ENCODE assay signal across 19 cellular contexts in the genomic region with DNA sequence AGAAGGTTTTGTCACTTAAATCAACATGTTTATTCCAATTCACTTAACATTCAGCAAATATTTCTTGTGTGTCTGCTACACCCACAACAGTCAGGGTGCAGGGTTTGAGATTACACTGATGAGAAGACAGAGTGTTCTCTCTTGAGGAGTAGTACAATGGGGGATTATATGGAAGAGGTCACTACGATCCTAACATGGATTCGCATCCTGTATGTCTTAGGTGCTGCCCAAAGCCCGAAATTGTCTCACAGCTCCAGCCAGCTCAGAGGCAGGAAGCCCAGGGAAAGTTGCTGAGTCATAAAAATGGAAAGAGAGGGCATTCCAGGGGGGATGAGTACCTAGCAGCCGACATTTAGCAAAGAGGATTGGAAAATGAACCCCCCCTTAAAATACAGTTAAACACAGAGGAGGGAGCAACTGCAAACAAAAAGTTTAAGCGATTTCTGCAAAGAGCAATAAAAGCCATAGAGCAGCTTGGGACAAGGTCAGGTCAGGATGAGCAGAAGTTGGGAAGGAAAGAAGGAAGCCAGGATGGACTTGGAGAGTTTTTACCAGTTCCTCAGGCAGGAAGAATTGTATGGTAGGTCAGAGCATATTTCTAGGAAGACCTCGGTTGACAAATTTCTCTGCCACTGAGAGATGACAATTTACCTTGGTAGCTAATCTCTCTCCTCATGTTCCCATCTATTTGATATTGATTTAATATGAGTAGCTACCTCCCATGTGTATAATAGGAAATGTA. TPM values are rescaled to one million over a fixed set of nuclear protein-coding genes. Genes with fewer than 3 reads are reported as not detected.
DNase-seq lines count a peak whose midpoint lies in the region; ATAC-seq, FAIRE-seq and TF ChIP-seq lines count a peak whose summit lies in the region.
"Had no signal": no experiment of that assay in that cellular context is flagged by ENCODE, and none has a peak within 500 bp of the region (broad histone marks: within the 10 kb centered on the region; RNA-seq: fewer than 3 reads in every experiment).

No MANE protein-coding gene starts in this region.

- no peaks in the 10 kb centered on the region for H3K9me3 Mint-ChIP-seq in Caco-2 (ENCODE audit: unreplicated experiment)
- H3K9me3 Mint-ChIP-seq: HFFc6, T-cell had no signal

- TF ChIP-seq CTCF in DOHH2 (IDR thresholded peaks at IDR 0.05; ENCODE audit: low read depth, low read length, poor library complexity, severe bottlenecking) (no peak), MM.1S (IDR thresholded peaks at IDR 0.05; ENCODE audit: low read length) (no peak), GM12878 (IDR thresholded peaks at IDR 0.05 in 2 of 3, conservative IDR thresholded peaks at IDR 0.05 in 1 of 3; ENCODE audit: control insufficient read depth in 2 of 3, extremely low read depth in 1 of 3, insufficient read depth in 1 of 3, low read depth in 3 of 3, low read length in 3 of 3) (no peak), Caco-2 (IDR thresholded peaks at IDR 0.05; ENCODE audit: insufficient read depth in 1 of 2, low read depth in 1 of 2, low read length in 1 of 2, severe bottlenecking in 1 of 2, unreplicated experiment in 1 of 2) (no peak)

- H3K9me3 ChIP-seq in DOHH2 (ENCODE audit: control insufficient read depth, insufficient read depth, low read length) = no peaks in the 10 kb centered on the region
- H3K9me3 ChIP-seq in MM.1S (replicated peaks; ENCODE audit: insufficient read depth, low read length) = no peaks in the 10 kb centered on the region
- H3K9me3 ChIP-seq in GM12878 (replicated peaks; ENCODE audit: control insufficient read depth, insufficient read depth, low read length) = no peaks in the 10 kb centered on the region; the same call in 2 of the 3 replicates
- H3K9me3 ChIP-seq in aorta (ENCODE audit: control insufficient read depth, low read length) = no peaks in the 10 kb centered on the region
- no peaks in the 10 kb centered on the region for H3K9me3 ChIP-seq in Caco-2
- H3K9me3 ChIP-seq: BE2C, MG63 had no signal

- TF ChIP-seq RAD21 in GM12878 (IDR thresholded peaks at IDR 0.05; ENCODE audit: insufficient read depth, low read depth, low read length) = no peak

- POLR2A ChIA-PET in GM12878 (lab: Charles Lee) = interaction anchor here (1.6 to 10.1 kb wide), 3 partner anchors 8 to 81 kb away, joined by 8 to 153 read pairs (median 11); no protein-coding TSS in a partner anchor
- POLR2A ChIA-PET in Caco-2 (lab: Charles Lee) = no interaction called here

- TF ChIP-seq EP300 in GM12878 (IDR thresholded peaks at IDR 0.05; ENCODE audit: borderline replicate concordance in 1 of 2, control insufficient read depth in 1 of 2, low read depth in 2 of 2, low read length in 2 of 2) = no peak

- H3K4me1 ChIP-seq in DOHH2 (ENCODE audit: control insufficient read depth, low read length) = peaks cover 98% of the 10 kb centered on the region
- peaks cover 95% of the 10 kb centered on the region for H3K4me1 ChIP-seq in MM.1S (ENCODE audit: low read length)
- peaks cover 92% of the 10 kb centered on the region for H3K4me1 ChIP-seq in GM12878 (ENCODE audit: control insufficient read depth, insufficient read depth, low read length)
- H3K4me1 ChIP-seq in aorta (ENCODE audit: control insufficient read depth in 1 of 2, insufficient read depth in 2 of 2, low read length in 2 of 2) = no peaks in the 10 kb centered on the region
- no peaks in the 10 kb centered on the region for H3K4me1 ChIP-seq in Caco-2
- H3K4me1 ChIP-seq: BE2C had no signal

- H3K27me3 Mint-ChIP-seq in Caco-2 (ENCODE audit: insufficient read depth, unreplicated experiment) = peaks cover 4% of the 10 kb centered on the region
- H3K27me3 Mint-ChIP-seq: T-cell had no signal

- H3K27me3 ChIP-seq in DOHH2 (ENCODE audit: control insufficient read depth, low read length) = no peaks in the 10 kb centered on the region
- no peaks in the 10 kb centered on the region for H3K27me3 ChIP-seq in MM.1S (replicated peaks; ENCODE audit: insufficient read depth, low read length)
- H3K27me3 ChIP-seq in GM12878 (replicated peaks in 1 of 2; ENCODE audit: control insufficient read depth in 2 of 2, insufficient read depth in 2 of 2, low read length in 1 of 2) = no peaks in the 10 kb centered on the region
- no peaks in the 10 kb centered on the region for H3K27me3 ChIP-seq in aorta (ENCODE audit: control insufficient read depth in 1 of 2, insufficient read depth in 2 of 2, low read length in 1 of 2)
- no peaks in the 10 kb centered on the region for H3K27me3 ChIP-seq in Caco-2 (replicated peaks; ENCODE audit: control insufficient read depth, insufficient read depth, low read length)
- H3K27me3 ChIP-seq: BE2C, MG63 had no signal

- H3K9me2 ChIP-seq in DOHH2 (replicated peaks; ENCODE audit: control insufficient read depth, low read length) = no peaks in the 10 kb centered on the region
- no peaks in the 10 kb centered on the region for H3K9me2 ChIP-seq in MM.1S (replicated peaks; ENCODE audit: insufficient read depth, low read length)

- DNase-seq in MM.1S = no peak
- DNase-seq in GM12878 (ENCODE audit: low read depth, low spot score) = no peak
- peak; percentile 4 to 16 for DNase-seq in aorta
- no peak for DNase-seq in Caco-2
- no peak for DNase-seq in NCI-H1930 (lab: John Stamatoyannopoulos, UW)
- DNase-seq: BE2C, DMS53, HFFc6, KG1, MG63, NCI-H1105 treated with DMSO at 0.1 percent for 48 hours, NCI-H187 treated with DMSO at 0.1 percent for 48 hours, PC-3, T-cell had no signal

- no peak for FAIRE-seq in GM12878 (lab: Jason Lieb, UNC)
- FAIRE-seq: H1 had no signal

- no peak for TF ChIP-seq POLR2A in GM12878 (IDR thresholded peaks at IDR 0.05; ENCODE audit: low read depth, low read length)

- WGBS in GM12878 (ENCODE audit: insufficient coverage, insufficient replicate concordance, low lambda C conversion rate, missing lambda C conversion rate) = 98% methylated on average over 6 of the region's 6 CpGs
- WGBS in aorta, 2 donors = 71 to 75% methylated on average over 6 of the region's 6 CpGs

- in situ Hi-C loops in GM12878 (cut with MboI) = no loop called here

- CTCF ChIA-PET in GM12878 (lab: Yijun Ruan, JAX) = interaction anchor here (0.7 to 21.7 kb wide), 11 partner anchors 9 to 907 kb away, joined by 3 to 551 read pairs (median 4); no protein-coding TSS in a partner anchor
- CTCF ChIA-PET in Caco-2 (lab: Charles Lee) = no interaction called here

- no peak overlapping the region for H2AFZ ChIP-seq in MM.1S (ENCODE audit: low read length)
- no peak overlapping the region for H2AFZ ChIP-seq in GM12878 (ENCODE audit: control insufficient read depth, low read depth, low read length)

- H4K20me1 ChIP-seq in DOHH2 (ENCODE audit: control insufficient read depth, insufficient read depth, low read depth, low read length) (no peaks in the 10 kb centered on the region), MM.1S (ENCODE audit: insufficient read depth, low read length) (no peaks in the 10 kb centered on the region), GM12878 (ENCODE audit: control insufficient read depth, insufficient read depth) (no peaks in the 10 kb centered on the region)

- peak overlapping the region; percentile 98 for H3K27ac ChIP-seq in DOHH2 (ENCODE audit: low read depth, low read length)
- peak overlapping the region; percentile 99 for H3K27ac ChIP-seq in MM.1S (ENCODE audit: low read length)
- H3K27ac ChIP-seq in GM12878 (ENCODE audit: control insufficient read depth, insufficient read depth) = peak overlapping the region; percentile 7; the same call in 1 of the 2 replicates
- no peak overlapping the region for H3K27ac ChIP-seq in aorta (ENCODE audit: low read depth in 1 of 2, low read length in 2 of 2)

- no peaks in the 10 kb centered on the region for H3K36me3 Mint-ChIP-seq in Caco-2 (ENCODE audit: insufficient read depth, unreplicated experiment)
- H3K36me3 Mint-ChIP-seq: T-cell had no signal

- intact Hi-C loops in GM12878 (cut with micrococcal nuclease; ENCODE audit: unreplicated experiment) (no loop called here), aorta (cut with DNase I) (no loop called here), Caco-2 (cut with micrococcal nuclease; ENCODE audit: unreplicated experiment) (no loop called here)

- H3K36me3 ChIP-seq in DOHH2 (ENCODE audit: control insufficient read depth, low read length) = peaks cover 12% of the 10 kb centered on the region
- no peaks in the 10 kb centered on the region for H3K36me3 ChIP-seq in MM.1S (replicated peaks; ENCODE audit: insufficient read depth, low read length)
- H3K36me3 ChIP-seq in GM12878 (ENCODE audit: control insufficient read depth in 2 of 2, insufficient read depth in 2 of 2, low read length in 1 of 2) = no peaks in the 10 kb centered on the region
- H3K36me3 ChIP-seq in aorta (ENCODE audit: control insufficient read depth in 1 of 2, insufficient read depth in 2 of 2, low read length in 1 of 2) = no peaks in the 10 kb centered on the region
- no peaks in the 10 kb centered on the region for H3K36me3 ChIP-seq in Caco-2 (ENCODE audit: control insufficient read depth, insufficient read depth, low read length)
- H3K36me3 ChIP-seq: BE2C, MG63 had no signal

- BruUV-seq in GM12878 (replicated peaks; lab: Mats Ljungman, UMichigan) (no TSS peak), Caco-2 (replicated peaks; lab: Mats Ljungman, UMichigan) (no TSS peak)

- H3K4me2 ChIP-seq in DOHH2 (ENCODE audit: low read length) (peak overlapping the region; percentile 24), MM.1S (ENCODE audit: low read depth, low read length) (no peak overlapping the region), GM12878 (ENCODE audit: control insufficient read depth, insufficient read depth) (no peak overlapping the region)

- peaks cover 47% of the 10 kb centered on the region for H3K79me2 ChIP-seq in DOHH2 (ENCODE audit: control insufficient read depth, low read length)
- peaks cover 92% of the 10 kb centered on the region for H3K79me2 ChIP-seq in MM.1S (ENCODE audit: low read length)
- H3K79me2 ChIP-seq in GM12878 (ENCODE audit: control insufficient read depth, insufficient read depth, low read length) = peaks cover 36% of the 10 kb centered on the region

- no peak for ATAC-seq in GM12878
- ATAC-seq in aorta (ENCODE audit: low FRiP score) = no peak
- no peak for ATAC-seq in GM18519 (IDR thresholded peaks at IDR 0.05; ENCODE audit: low FRiP score, unreplicated experiment)
- ATAC-seq: PC-3, T-cell had no signal

- H3K4me3 ChIP-seq in DOHH2 (ENCODE audit: low read length) (0 out of 2 replicates have a peak overlapping the region, but pooled peaks have one; percentile 4), MM.1S (ENCODE audit: low read length) (no peak overlapping the region), GM12878 (no peak overlapping the region), aorta (ENCODE audit: low read length in 2 of 2) (no peak overlapping the region), Caco-2 (ENCODE audit: low read depth, low read length) (no peak overlapping the region)
- H3K4me3 ChIP-seq: MG63 had no signal

- H3F3A ChIP-seq in DOHH2 (ENCODE audit: control insufficient read depth, insufficient read depth) (peaks cover 24% of the 10 kb centered on the region), MM.1S (ENCODE audit: insufficient read depth, low read length) (peaks cover 24% of the 10 kb centered on the region)

- SMC1A ChIA-PET in GM12878 (lab: Charles Lee; ENCODE audit: uncharacterized antibody, unreplicated experiment) = interaction anchor here (0.6 to 15.9 kb wide), 10 partner anchors 18 to 967 kb away, joined by 3 to 154 read pairs (median 19); no protein-coding TSS in a partner anchor

- H3K27ac Mint-ChIP-seq in Caco-2 (ENCODE audit: unreplicated experiment) = no peak overlapping the region
- H3K27ac Mint-ChIP-seq: HFFc6, T-cell had no signal

- H3K4me3 Mint-ChIP-seq in Caco-2 (ENCODE audit: unreplicated experiment) = no peak overlapping the region
- H3K4me3 Mint-ChIP-seq: HFFc6, T-cell had no signal

- no peaks in the 10 kb centered on the region for H3K4me1 Mint-ChIP-seq in Caco-2 (ENCODE audit: low read depth, unreplicated experiment)

- 0 out of 2 replicates have a peak overlapping the region, but pooled peaks have one; percentile 5 for H3K9ac ChIP-seq in MM.1S (ENCODE audit: low read length)
- no peak overlapping the region for H3K9ac ChIP-seq in GM12878 (ENCODE audit: control insufficient read depth, insufficient read depth, low read length)

- RAD21 ChIA-PET in GM12878 (lab: Charles Lee; ENCODE audit: unreplicated experiment) = interaction anchor here (1.2 to 16.2 kb wide), 8 partner anchors 8 to 826 kb away, joined by 3 to 255 read pairs (median 17); no protein-coding TSS in a partner anchor

RNA-seq across cellular contexts. Expression of a gene that starts 49.5 kb away (rescaled TPM):
- not detected in 2 replicates for total RNA-seq in GM12878 (2013; cell fraction: nucleolus; rRNA removed)
- total RNA-seq in GM12878 (2014; rRNA removed) (not detected in 2 replicates), GM12878 (2014; rRNA removed; fragmentation: Illumina TruSeq; extraction: Trizol) (not detected in 2 replicates), GM12878 (2021) (not detected in 2 replicates), aorta (1 to 10 TPM; 1.0 to 6.1 TPM), Caco-2 (2022) (not detected in 2 replicates)
- not detected for polyA plus RNA-seq in GM12878 (2011; ENCODE audit: low read depth)
- polyA plus RNA-seq in GM12878 (2011; rRNA removed) (not detected in 2 replicates), GM12878 (2014; fragmentation: Illumina TruSeq; extraction: Trizol) (not detected in 2 replicates), GM12878 (2014; fragmentation: Nextera tagmentation; extraction: Ambion mirVana) (not detected), GM12878 (2014; rRNA removed) (not detected in 2 replicates), GM12878 (2016; fragmentation: Nextera tagmentation; extraction: Ambion mirVana) (not detected), aorta (1 to 10 TPM in 1 of 2 donors, under 1 TPM in 1; 0.51 to 3.0 TPM)
- not detected in 2 replicates for polyA plus RNA-seq in GM12878 (2011; cell fraction: cytosol; rRNA removed)
- polyA plus RNA-seq in GM12878 (2011; cell fraction: nucleus; rRNA removed) = not detected in 2 replicates
- 0.39 and 0.48 TPM in 2 replicates for polyA plus RNA-seq in GM12878 (2012)
- not detected in 2 replicates for polyA minus RNA-seq in GM12878 (2011; rRNA and poly(A)+ RNA removed)
- not detected in 2 replicates for polyA minus RNA-seq in GM12878 (2011; cell fraction: cytosol; rRNA and poly(A)+ RNA removed)
- polyA minus RNA-seq in GM12878 (2011; cell fraction: nucleus; rRNA and poly(A)+ RNA removed) = not detected in 2 replicates
- total RNA-seq: G401, H1, HFFc6, NCI-H460, PC-3 had no signal
- polyA plus RNA-seq: H1 had no signal

Comparison
In these comparisons a context has a peak if more than half of its experiments do, and no peak if none do; other contexts are left out.
1. H3K27ac ChIP-seq: peak in DOHH2 (single experiment), MM.1S (single experiment) and GM12878 (single experiment); none in aorta (0 of 2).
2. DNase-seq: peak in aorta (2 of 2); none in MM.1S (single experiment), GM12878 (single experiment), Caco-2 (0 of 2) and NCI-H1930 (0 of 2).